ENCODE assay signal across 8 cellular contexts in genomic region chr22:19105867-19106802, GRCh38. TPM values are rescaled to one million over a fixed set of nuclear protein-coding genes. Genes with fewer than 3 reads are reported as not detected.
DNase-seq lines count a peak whose midpoint lies in the region; ATAC-seq and TF ChIP-seq lines count a peak whose summit lies in the region.

No MANE protein-coding gene starts in this region.

- DNase-seq in CD14-positive monocyte (ENCODE audit: low spot score) (no peak), NB4 (ENCODE audit: low read depth) (peak; percentile 45), naive B cell (peak; percentile 23), NCI-H510A (lab: John Stamatoyannopoulos, UW) (no peak)
- DNase-seq in activated naive CD4-positive, alpha-beta T cell treated with anti-CD3 and anti-CD28 coated beads, Interleukin-2, amount 50 U/mL, for 72 hours (ENCODE audit: low spot score in 2 of 2): peak in 1 of 2 donors; percentile 27

- TF ChIP-seq POLR2A in NB4 (IDR thresholded peaks at IDR 0.05; ENCODE audit: extremely low read depth, insufficient read length) (no peak), gastroesophageal sphincter (IDR thresholded peaks at IDR 0.05) (peak in 1 of 2 donors; percentile 5)

- peak overlapping the region in 6 of 7 donors; percentile 37 to 94 (median 79) for H3K27ac Mint-ChIP-seq in CD14-positive monocyte
- H3K27ac Mint-ChIP-seq in activated naive CD4-positive, alpha-beta T cell treated with anti-CD3 and anti-CD28 coated beads, Interleukin-2, amount 50 U/mL, for 72 hours: no peak overlapping the region
- H3K27ac Mint-ChIP-seq in naive B cell: peak overlapping the region in 4 of 6 donors; percentile 30 to 78 (median 66)

- H3K4me3 Mint-ChIP-seq in CD14-positive monocyte (no peak overlapping the region), naive B cell (no peak overlapping the region)

- TF ChIP-seq CTCF in CD14-positive monocyte (IDR thresholded peaks at IDR 0.05): peak; percentile 46
- TF ChIP-seq CTCF in NB4 (IDR thresholded peaks at IDR 0.05; ENCODE audit: low read depth, low read length): peak; percentile 44
- peak in 1 of 4 experiments; percentile 21 for TF ChIP-seq CTCF in gastroesophageal sphincter (IDR thresholded peaks at IDR 0.05)

- peak; percentile 32 to 42 for ATAC-seq in activated naive CD4-positive, alpha-beta T cell treated with anti-CD3 and anti-CD28 coated beads, Interleukin-2, amount 50 U/mL, for 72 hours
- ATAC-seq in naive B cell (ENCODE audit: low read depth in 2 of 2) (peak in 1 of 2 donors; percentile 35), GM19397 (IDR thresholded peaks at IDR 0.05; ENCODE audit: unreplicated experiment) (no peak), GM21737 (IDR thresholded peaks at IDR 0.05; ENCODE audit: unreplicated experiment) (no peak), gastroesophageal sphincter (no peak)

- H3K4me3 ChIP-seq in NB4 (ENCODE audit: low read depth, low read length) (no peak overlapping the region), gastroesophageal sphincter (no peak overlapping the region)

- H3K36me3 ChIP-seq in gastroesophageal sphincter: no peaks in the 10 kb centered on the region

- no peak for TF ChIP-seq EP300 in gastroesophageal sphincter (IDR thresholded peaks at IDR 0.05)

- peaks cover 0 to 78% (median 39%) of the 10 kb centered on the region in 3 donors for H3K4me1 ChIP-seq in gastroesophageal sphincter

- no peaks in the 10 kb centered on the region for H3K27me3 ChIP-seq in gastroesophageal sphincter

- H3K27me3 Mint-ChIP-seq in CD14-positive monocyte (ENCODE audit: low read depth in 3 of 3) (peaks cover 0 to 2% (median 0%) of the 10 kb centered on the region in 3 donors), naive B cell (no peaks in the 10 kb centered on the region)

- H3K36me3 Mint-ChIP-seq in CD14-positive monocyte (peaks cover 16 to 35% of the 10 kb centered on the region in 2 donors), naive B cell (peaks cover 0 to 1% of the 10 kb centered on the region in 2 donors)
- no peaks in the 10 kb centered on the region for H3K36me3 Mint-ChIP-seq in activated naive CD4-positive, alpha-beta T cell treated with anti-CD3 and anti-CD28 coated beads, Interleukin-2, amount 50 U/mL, for 72 hours

- no peaks in the 10 kb centered on the region for H3K9me3 ChIP-seq in gastroesophageal sphincter

- WGBS in gastroesophageal sphincter (ENCODE audit: low coverage in 1 of 2), 2 donors: 37% methylated on average over 6 of the region's 18 CpGs; no CpG with 5 or more reads in 1 of the 2 donors

- H3K4me1 Mint-ChIP-seq in CD14-positive monocyte (peaks cover 67% of the 10 kb centered on the region), naive B cell (peaks cover 40 to 77% (median 65%) of the 10 kb centered on the region in 3 donors)

- intact Hi-C loops in CD14-positive monocyte (cut with micrococcal nuclease): no loop called here

- H3K27ac ChIP-seq in gastroesophageal sphincter: peak overlapping the region in 2 of 4 donors; percentile 9 to 32

- H3K9me3 Mint-ChIP-seq in CD14-positive monocyte (no peaks in the 10 kb centered on the region), naive B cell (no peaks in the 10 kb centered on the region)
- no peaks in the 10 kb centered on the region for H3K9me3 Mint-ChIP-seq in activated naive CD4-positive, alpha-beta T cell treated with anti-CD3 and anti-CD28 coated beads, Interleukin-2, amount 50 U/mL, for 72 hours

RNA-seq across cellular contexts. Expression of gene DGCR2, which starts 16.1 kb away (rescaled TPM):
- polyA plus RNA-seq in CD14-positive monocyte (10 to 100 TPM; 28.9 to 37.0 TPM), naive B cell (ENCODE audit: low read depth in 6 of 6) (10 to 100 TPM; 27.4 to 50.6 (median 32.8) TPM)
- total RNA-seq in activated naive CD4-positive, alpha-beta T cell treated with anti-CD3 and anti-CD28 coated beads, Interleukin-2, amount 50 U/mL, for 72 hours: 10 to 100 TPM in 1 of 2 donors, 1 to 10 TPM in 1; 9.5 to 23.6 TPM
- total RNA-seq in gastroesophageal sphincter: 10 to 100 TPM; 44.1 to 76.5 (median 56.3) TPM

RNA-seq across cellular contexts. Expression of gene TSSK2, which starts 25.0 kb away (rescaled TPM):
- polyA plus RNA-seq in CD14-positive monocyte (not detected), naive B cell (ENCODE audit: low read depth in 6 of 6) (not detected)
- total RNA-seq in activated naive CD4-positive, alpha-beta T cell treated with anti-CD3 and anti-CD28 coated beads, Interleukin-2, amount 50 U/mL, for 72 hours: not detected
- under 1 TPM in 1 of 4 donors, not detected in 3; 0.13 TPM for total RNA-seq in gastroesophageal sphincter

RNA-seq across cellular contexts. Expression of gene ESS2, which starts 38.3 kb away (rescaled TPM):
- polyA plus RNA-seq in CD14-positive monocyte (1 to 10 TPM; 4.0 to 5.5 TPM), naive B cell (ENCODE audit: low read depth in 6 of 6) (10 to 100 TPM in 1 of 6 donors, 1 to 10 TPM in 5; 5.2 to 10.2 (median 8.3) TPM)
- total RNA-seq in activated naive CD4-positive, alpha-beta T cell treated with anti-CD3 and anti-CD28 coated beads, Interleukin-2, amount 50 U/mL, for 72 hours: 10 to 100 TPM; 16.5 to 21.5 TPM
- 10 to 100 TPM; 14.5 to 18.4 (median 16.5) TPM for total RNA-seq in gastroesophageal sphincter

RNA-seq across cellular contexts. Expression of gene GSC2, which starts 44.0 kb away (rescaled TPM):
- polyA plus RNA-seq in CD14-positive monocyte (not detected), naive B cell (ENCODE audit: low read depth in 6 of 6) (not detected)
- total RNA-seq in activated naive CD4-positive, alpha-beta T cell treated with anti-CD3 and anti-CD28 coated beads, Interleukin-2, amount 50 U/mL, for 72 hours: not detected
- not detected for total RNA-seq in gastroesophageal sphincter

Comparison
In these comparisons a context has a peak if more than half of its experiments do, and no peak if none do; other contexts are left out.
1. DNase-seq: peak in NB4 (single experiment) and naive B cell (single experiment); none in CD14-positive monocyte (single experiment) and NCI-H510A (single experiment).
2. H3K27ac Mint-ChIP-seq: peak in CD14-positive monocyte (6 of 7) and naive B cell (4 of 6); none in activated naive CD4-positive, alpha-beta T cell treated with anti-CD3 and anti-CD28 coated beads, Interleukin-2, amount 50 U/mL, for 72 hours (0 of 2).
3. ATAC-seq: peak in activated naive CD4-positive, alpha-beta T cell treated with anti-CD3 and anti-CD28 coated beads, Interleukin-2, amount 50 U/mL, for 72 hours (2 of 2); none in GM19397 (single experiment), GM21737 (single experiment) and gastroesophageal sphincter (single experiment).